Comparison of ENCODE assay signal across 8 cellular contexts in genomic region chr19:11814707-11815050, GRCh38. TPM values are rescaled to one million over a fixed set of nuclear protein-coding genes. Genes with fewer than 3 reads are reported as not detected.
A peak's percentile ranks its signal among the peaks of the same experiment; 100 is the strongest.
DNase-seq lines count a peak whose midpoint lies in the region; ATAC-seq and TF ChIP-seq lines count a peak whose summit lies in the region.

No MANE protein-coding gene starts in this region.

- H3K4me1 Mint-ChIP-seq in activated T-helper 1 cell treated with anti-CD3 and anti-CD28 coated beads, Interleukin-12 subunit alpha, Interleukin-12 subunit beta, Interleukin-2, Interleukin-4 antibody, amounts not matched to agents 30 ng/mL and 10 ng/mL and 1 ng/mL, durations not matched to agents 14 hours and 24 hours and 36 hours (ENCODE audit: low read depth) = peaks cover 13% of the 10 kb centered on the region

- intact Hi-C loops in activated T-helper 1 cell treated with anti-CD3 and anti-CD28 coated beads, Interleukin-12 subunit alpha, Interleukin-12 subunit beta, Interleukin-2, Interleukin-4 antibody, amounts not matched to agents 30 ng/mL and 10 ng/mL and 1 ng/mL, durations not matched to agents 14 hours and 24 hours and 36 hours (cut with micrococcal nuclease) = loop anchor here (1.0 to 2.0 kb wide), 7 partner anchors 16 to 326 kb away; partner anchors contain the start of genes ZNF20, ZNF439, ZNF491 and ZNF700
- intact Hi-C loops in left ventricle myocardium inferior (cut with micrococcal nuclease) (no loop called here), psoas muscle (cut with DNase I) (no loop called here)

- 11 to 17% (median 16%) methylated on average over 13 of the region's 13 CpGs for WGBS in psoas muscle, 3 donors

- DNase-seq in Ammon's horn (ENCODE audit: low spot score) (peak; percentile 7), left ventricle myocardium inferior (no peak), psoas muscle (no peak), OCI-M2 (lab: John Stamatoyannopoulos, UW; ENCODE audit: unreplicated experiment) (no peak)
- no peak for DNase-seq in activated T-helper 1 cell treated with anti-CD3 and anti-CD28 coated beads, Interleukin-12 subunit alpha, Interleukin-12 subunit beta, Interleukin-2, Interleukin-4 antibody, amounts not matched to agents 30 ng/mL and 10 ng/mL and 1 ng/mL, durations not matched to agents 14 hours and 24 hours and 36 hours (ENCODE audit: low spot score)
- DNase-seq in activated CD4-positive, alpha-beta T cell treated with anti-CD3 and anti-CD28 coated beads, Interleukin-2, amount 50 U/mL, for 48 hours = no peak

- peaks cover 1% of the 10 kb centered on the region for H3K27me3 Mint-ChIP-seq in activated T-helper 1 cell treated with anti-CD3 and anti-CD28 coated beads, Interleukin-12 subunit alpha, Interleukin-12 subunit beta, Interleukin-2, Interleukin-4 antibody, amounts not matched to agents 30 ng/mL and 10 ng/mL and 1 ng/mL, durations not matched to agents 14 hours and 24 hours and 36 hours (ENCODE audit: insufficient read depth)

- peak; percentile 4 for ATAC-seq in HG03432 (IDR thresholded peaks at IDR 0.05; ENCODE audit: unreplicated experiment)
- ATAC-seq in psoas muscle = peak; percentile 15 to 43 (median 28)
- ATAC-seq in HG03378 (IDR thresholded peaks at IDR 0.05; ENCODE audit: unreplicated experiment) = no peak

- H3K27ac Mint-ChIP-seq in activated T-helper 1 cell treated with anti-CD3 and anti-CD28 coated beads, Interleukin-12 subunit alpha, Interleukin-12 subunit beta, Interleukin-2, Interleukin-4 antibody, amounts not matched to agents 30 ng/mL and 10 ng/mL and 1 ng/mL, durations not matched to agents 14 hours and 24 hours and 36 hours = no peak overlapping the region

- TF ChIP-seq CTCF in left ventricle myocardium inferior (IDR thresholded peaks at IDR 0.05; ENCODE audit: borderline replicate concordance) (no peak), psoas muscle (IDR thresholded peaks at IDR 0.05) (no peak)

- H3K36me3 ChIP-seq in left ventricle myocardium inferior = peaks cover 6% of the 10 kb centered on the region
- peaks cover 0 to 12% of the 10 kb centered on the region in 2 donors for H3K36me3 ChIP-seq in psoas muscle (ENCODE audit: insufficient read depth in 1 of 2, low read depth in 1 of 2)

- H3K9me3 Mint-ChIP-seq in activated T-helper 1 cell treated with anti-CD3 and anti-CD28 coated beads, Interleukin-12 subunit alpha, Interleukin-12 subunit beta, Interleukin-2, Interleukin-4 antibody, amounts not matched to agents 30 ng/mL and 10 ng/mL and 1 ng/mL, durations not matched to agents 14 hours and 24 hours and 36 hours = peaks cover 42% of the 10 kb centered on the region

- peaks cover 38% of the 10 kb centered on the region for H3K4me1 ChIP-seq in left ventricle myocardium inferior
- H3K4me1 ChIP-seq in psoas muscle = peaks cover 4% of the 10 kb centered on the region

- no peaks in the 10 kb centered on the region for H3K9me3 ChIP-seq in left ventricle myocardium inferior (replicated peaks)
- no peaks in the 10 kb centered on the region for H3K9me3 ChIP-seq in psoas muscle

- peaks cover 18% of the 10 kb centered on the region for H3K36me3 Mint-ChIP-seq in activated T-helper 1 cell treated with anti-CD3 and anti-CD28 coated beads, Interleukin-12 subunit alpha, Interleukin-12 subunit beta, Interleukin-2, Interleukin-4 antibody, amounts not matched to agents 30 ng/mL and 10 ng/mL and 1 ng/mL, durations not matched to agents 14 hours and 24 hours and 36 hours (ENCODE audit: low read depth)

- peak overlapping the region; percentile 88 for H3K4me3 Mint-ChIP-seq in activated T-helper 1 cell treated with anti-CD3 and anti-CD28 coated beads, Interleukin-12 subunit alpha, Interleukin-12 subunit beta, Interleukin-2, Interleukin-4 antibody, amounts not matched to agents 30 ng/mL and 10 ng/mL and 1 ng/mL, durations not matched to agents 14 hours and 24 hours and 36 hours

- peak overlapping the region; percentile 98 for H3K4me3 ChIP-seq in left ventricle myocardium inferior
- H3K4me3 ChIP-seq in psoas muscle = peak overlapping the region; percentile 93

- H3K27me3 ChIP-seq in left ventricle myocardium inferior (ENCODE audit: low read depth) (no peaks in the 10 kb centered on the region), psoas muscle (ENCODE audit: insufficient read depth in 3 of 3, low read length in 2 of 3) (no peaks in the 10 kb centered on the region)

- H3K27ac ChIP-seq in left ventricle myocardium inferior (replicated peaks) = peak overlapping the region; percentile 97
- H3K27ac ChIP-seq in psoas muscle = peak overlapping the region; percentile 91

RNA-seq across cellular contexts. Expression of gene ZNF440, which starts 0.6 kb away (rescaled TPM):
- total RNA-seq in activated T-helper 1 cell treated with anti-CD3 and anti-CD28 coated beads, Interleukin-12 subunit alpha, Interleukin-12 subunit beta, Interleukin-2, Interleukin-4 antibody, amounts not matched to agents 30 ng/mL and 10 ng/mL and 1 ng/mL, durations not matched to agents 14 hours and 24 hours and 36 hours = 6.7 and 9.2 TPM in 2 replicates
- total RNA-seq in left ventricle myocardium inferior (3.7 TPM), psoas muscle (1 to 10 TPM; 2.4 to 5.0 (median 4.0) TPM)
- 1 to 10 TPM; 1.1 to 5.0 (median 2.8) TPM for polyA plus RNA-seq in psoas muscle

RNA-seq across cellular contexts. Expression of gene ZNF491, which starts 16.4 kb away (rescaled TPM):
- 0.54 and 0.56 TPM in 2 replicates for total RNA-seq in activated T-helper 1 cell treated with anti-CD3 and anti-CD28 coated beads, Interleukin-12 subunit alpha, Interleukin-12 subunit beta, Interleukin-2, Interleukin-4 antibody, amounts not matched to agents 30 ng/mL and 10 ng/mL and 1 ng/mL, durations not matched to agents 14 hours and 24 hours and 36 hours
- total RNA-seq in left ventricle myocardium inferior (2.4 TPM), psoas muscle (1 to 10 TPM in 2 of 4 donors, under 1 TPM in 2; 0.66 to 1.9 (median 1.1) TPM)
- 1 to 10 TPM in 1 of 3 donors, under 1 TPM in 2; 0.44 to 1.2 (median 0.53) TPM for polyA plus RNA-seq in psoas muscle

RNA-seq across cellular contexts. Expression of gene ZNF439, which starts 33.8 kb away (rescaled TPM):
- total RNA-seq in activated T-helper 1 cell treated with anti-CD3 and anti-CD28 coated beads, Interleukin-12 subunit alpha, Interleukin-12 subunit beta, Interleukin-2, Interleukin-4 antibody, amounts not matched to agents 30 ng/mL and 10 ng/mL and 1 ng/mL, durations not matched to agents 14 hours and 24 hours and 36 hours = 3.3 and 3.6 TPM in 2 replicates
- 4.8 TPM for total RNA-seq in left ventricle myocardium inferior
- total RNA-seq in psoas muscle = 1 to 10 TPM in 1 of 4 donors, under 1 TPM in 3; 0.30 to 2.4 (median 0.35) TPM
- 1 to 10 TPM in 1 of 3 donors, under 1 TPM in 2; 0.17 to 1.2 (median 0.49) TPM for polyA plus RNA-seq in psoas muscle

RNA-seq across cellular contexts. Expression of gene ZNF441, which starts 47.9 kb away (rescaled TPM):
- total RNA-seq in activated T-helper 1 cell treated with anti-CD3 and anti-CD28 coated beads, Interleukin-12 subunit alpha, Interleukin-12 subunit beta, Interleukin-2, Interleukin-4 antibody, amounts not matched to agents 30 ng/mL and 10 ng/mL and 1 ng/mL, durations not matched to agents 14 hours and 24 hours and 36 hours = 2.8 and 4.4 TPM in 2 replicates
- total RNA-seq in left ventricle myocardium inferior (4.3 TPM), psoas muscle (1 to 10 TPM; 1.8 to 4.7 (median 2.3) TPM)
- 1 to 10 TPM; 1.3 to 2.8 (median 1.5) TPM for polyA plus RNA-seq in psoas muscle
